ENCODE assay signal across 22 cellular contexts in genomic region chr14:76495983-76496382, GRCh38.
"Had no signal": no experiment of that assay in that cellular context is flagged by ENCODE, and none has a peak within 500 bp of the region (broad histone marks: within the 10 kb centered on the region; RNA-seq: fewer than 3 reads in every experiment).

No MANE protein-coding gene starts in this region.

- H3K4me1 Mint-ChIP-seq: naive thymus-derived CD8-positive, alpha-beta T cell; stimulated activated naive B cell treated with anti-CD40 and anti-IgM and Interleukin-4, amounts not matched to agents 10 μg/mL and 1 μg/mL and 100 μg/mL, for 72 hours had no signal

- H3K4me3 ChIP-seq: coronary artery, lower lobe of right lung, ovary, psoas muscle, sigmoid colon, thoracic aorta, tibial nerve, upper lobe of left lung had no signal

- H3K27me3 Mint-ChIP-seq: stimulated activated naive CD8-positive, alpha-beta T cell treated with anti-CD3 and anti-CD28 coated beads, Interleukin-15, Interleukin-2, amounts not matched to agents 100 ng/mL and 50 ng/mL, for 24 hours had no signal

- H3K9me3 ChIP-seq: lower lobe of right lung, ovary, psoas muscle, sigmoid colon, thoracic aorta, tibial nerve, upper lobe of left lung had no signal

- H3K27me3 ChIP-seq: ovary, sigmoid colon, tibial nerve, upper lobe of left lung had no signal

- H3K27ac ChIP-seq: coronary artery, lower lobe of right lung, ovary, psoas muscle, sigmoid colon, thoracic aorta, tibial nerve, upper lobe of left lung had no signal

- H3K36me3 Mint-ChIP-seq: naive thymus-derived CD8-positive, alpha-beta T cell; stimulated activated naive B cell treated with anti-CD40 and anti-IgM and Interleukin-4, amounts not matched to agents 10 μg/mL and 1 μg/mL and 100 μg/mL, for 72 hours had no signal

- H3K36me3 ChIP-seq: lower lobe of right lung, ovary, sigmoid colon, thoracic aorta, tibial nerve, upper lobe of left lung had no signal

- H3K4me3 Mint-ChIP-seq: naive thymus-derived CD8-positive, alpha-beta T cell; stimulated activated naive B cell treated with anti-CD40 and anti-IgM and Interleukin-4, amounts not matched to agents 10 μg/mL and 1 μg/mL and 100 μg/mL, for 72 hours; stimulated activated naive CD8-positive, alpha-beta T cell treated with anti-CD3 and anti-CD28 coated beads, Interleukin-15, Interleukin-2, amounts not matched to agents 100 ng/mL and 50 ng/mL, for 24 hours had no signal

- ATAC-seq: left ventricle myocardium superior; lower lobe of right lung; naive thymus-derived CD8-positive, alpha-beta T cell; psoas muscle; right cardiac atrium; stimulated activated naive B cell treated with anti-CD40 and anti-IgM and Interleukin-4, amounts not matched to agents 10 μg/mL and 1 μg/mL and 100 μg/mL, for 72 hours had no signal

- H3K9me3 Mint-ChIP-seq: naive thymus-derived CD8-positive, alpha-beta T cell; stimulated activated naive B cell treated with anti-CD40 and anti-IgM and Interleukin-4, amounts not matched to agents 10 μg/mL and 1 μg/mL and 100 μg/mL, for 72 hours; stimulated activated naive CD8-positive, alpha-beta T cell treated with anti-CD3 and anti-CD28 coated beads, Interleukin-15, Interleukin-2, amounts not matched to agents 100 ng/mL and 50 ng/mL, for 24 hours had no signal

- FAIRE-seq: frontal cortex, keratinocyte, urothelium cell line had no signal

- DNase-seq: dermis blood vessel endothelial cell; effector memory CD4-positive, alpha-beta T cell; erythroblast; left ventricle myocardium superior; lower lobe of right lung; naive thymus-derived CD8-positive, alpha-beta T cell; occipital lobe; ovary; psoas muscle; right cardiac atrium; sigmoid colon; stimulated activated CD4-positive, alpha-beta T cell treated with anti-CD3 and anti-CD28 coated beads, Interleukin-15, amount 100 ng/mL, for 24 hours; stimulated activated CD4-positive, alpha-beta T cell treated with anti-CD3 and anti-CD28 coated beads, Interleukin-2, amount 100 ng/mL, for 48 hours; stimulated activated naive B cell treated with anti-CD40 and anti-IgM and Interleukin-4, amounts not matched to agents 10 μg/mL and 1 μg/mL and 100 μg/mL, for 72 hours; upper lobe of left lung had no signal

- H3K4me1 ChIP-seq: lower lobe of right lung, sigmoid colon, tibial nerve, upper lobe of left lung had no signal

- H3K27ac Mint-ChIP-seq: naive thymus-derived CD8-positive, alpha-beta T cell; stimulated activated naive B cell treated with anti-CD40 and anti-IgM and Interleukin-4, amounts not matched to agents 10 μg/mL and 1 μg/mL and 100 μg/mL, for 72 hours; stimulated activated naive CD8-positive, alpha-beta T cell treated with anti-CD3 and anti-CD28 coated beads, Interleukin-15, Interleukin-2, amounts not matched to agents 100 ng/mL and 50 ng/mL, for 24 hours had no signal
